In the genomic region with DNA sequence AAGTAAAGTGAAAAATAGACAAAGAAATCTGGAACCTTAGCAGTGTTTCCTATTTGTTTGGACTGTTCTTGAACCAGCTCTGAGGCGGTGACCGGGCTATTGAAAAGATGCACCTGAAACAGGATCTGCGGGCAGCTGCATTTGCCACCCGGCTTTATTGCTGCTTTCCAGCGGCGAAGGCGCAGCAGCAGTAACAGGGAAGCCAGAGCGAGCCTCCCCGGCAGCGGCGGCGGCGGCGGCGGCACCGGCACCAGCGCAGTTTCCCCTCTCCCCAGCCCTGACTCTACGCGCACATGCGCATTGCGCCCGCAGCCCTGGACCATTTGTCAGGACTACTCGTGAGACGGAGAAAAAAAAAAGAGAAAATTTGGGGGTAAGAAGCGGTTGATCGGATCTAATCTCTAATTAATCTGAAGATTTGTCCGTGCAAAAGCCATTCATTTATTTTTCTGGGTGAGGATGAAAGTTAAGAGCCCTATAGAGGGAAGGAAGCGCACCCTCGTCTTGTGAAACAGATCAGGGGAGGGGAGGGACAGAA, we compare ENCODE assay signal across 8 cellular contexts. TPM values are rescaled to one million over a fixed set of nuclear protein-coding genes. Genes with fewer than 3 reads are reported as not detected.
DNase-seq lines count a peak whose midpoint lies in the region; ATAC-seq, FAIRE-seq and TF ChIP-seq lines count a peak whose summit lies in the region.

A gene (plus strand): TSS at position 290 of the 538 bp plus-strand sequence. CDS start 24,119 bp downstream, outside the sequence.

- TF ChIP-seq POLR2A in lower leg skin (IDR thresholded peaks at IDR 0.05): no peak

- peaks cover 13% of the 10 kb centered on the region for H3K4me1 Mint-ChIP-seq in activated CD4-positive, alpha-beta memory T cell treated with anti-CD3 and anti-CD28 coated beads for 36 hours (ENCODE audit: low read depth)

- 0 to 1% methylated on average over 29 of the region's 29 CpGs for WGBS in lower leg skin, 2 donors

- no peaks in the 10 kb centered on the region for H3K9me3 ChIP-seq in duodenal mucosa (ENCODE audit: control insufficient read depth in 1 of 2, low read length in 2 of 2)

- peak; percentile 95 for FAIRE-seq in GM19239 (lab: Jason Lieb, UNC)

- DNase-seq in AG09319 (ENCODE audit: extremely low read depth, low read depth): peak; percentile 49
- peak; percentile 77 for DNase-seq in GM19239 (ENCODE audit: insufficient read length, low spot score)
- peak; percentile 69 for DNase-seq in NCI-H748 treated with DMSO at 0.1 percent for 48 hours (lab: John Stamatoyannopoulos, UW)
- DNase-seq in activated CD4-positive, alpha-beta memory T cell treated with anti-CD3 and anti-CD28 coated beads for 36 hours: peak; percentile 91
- peak; percentile 73 to 97 for DNase-seq in lower leg skin (ENCODE audit: low spot score in 2 of 2)
- DNase-seq in stimulated activated CD4-positive, alpha-beta T cell treated with anti-CD3 and anti-CD28 coated beads, Interleukin-4, amount 100 ng/mL, for 1 hour: peak; percentile 90

- no peaks in the 10 kb centered on the region for H3K9me3 Mint-ChIP-seq in activated CD4-positive, alpha-beta memory T cell treated with anti-CD3 and anti-CD28 coated beads for 36 hours

- peak within 1 kb of the TSS; percentile 79 for H3K27ac Mint-ChIP-seq in activated CD4-positive, alpha-beta memory T cell treated with anti-CD3 and anti-CD28 coated beads for 36 hours

- H3K27me3 ChIP-seq in duodenal mucosa (ENCODE audit: control insufficient read depth in 1 of 2, insufficient read depth in 2 of 2, low read length in 2 of 2): no peaks in the 10 kb centered on the region

- H3K9ac ChIP-seq in duodenal mucosa (ENCODE audit: low read depth in 1 of 2, low read length in 2 of 2): peak within 1 kb of the TSS; percentile 69 to 73

- TF ChIP-seq CTCF in AG09319 (IDR thresholded peaks at IDR 0.05; ENCODE audit: low read depth, low read length) (no peak), lower leg skin (IDR thresholded peaks at IDR 0.05) (no peak)

- H3K4me1 ChIP-seq in duodenal mucosa (ENCODE audit: control insufficient read depth in 1 of 2, insufficient read depth in 2 of 2, low read length in 2 of 2): peaks cover 4 to 5% of the 10 kb centered on the region in 2 donors

- intact Hi-C loops in activated CD4-positive, alpha-beta memory T cell treated with anti-CD3 and anti-CD28 coated beads for 36 hours (cut with micrococcal nuclease): no loop called here
- intact Hi-C loops in lower leg skin (cut with DNase I; ENCODE audit: low total_unique reads): loop anchor here (10.0 kb wide), 1 partner anchor 424 kb away; no protein-coding TSS in a partner anchor

- no peaks in the 10 kb centered on the region for H3K36me3 ChIP-seq in duodenal mucosa (ENCODE audit: control insufficient read depth in 1 of 2, insufficient read depth in 2 of 2, low read length in 2 of 2)

- no peak within 1 kb of the TSS for H3K27ac ChIP-seq in duodenal mucosa (ENCODE audit: low read depth, low read length)

- peak within 1 kb of the TSS; percentile 99 for H3K4me3 Mint-ChIP-seq in activated CD4-positive, alpha-beta memory T cell treated with anti-CD3 and anti-CD28 coated beads for 36 hours

- CTCF ChIA-PET in activated CD4-positive, alpha-beta memory T cell treated with anti-CD3 and anti-CD28 coated beads for 36 hours (lab: Charles Lee): interaction anchor here (1.0 kb wide), 1 partner anchor 83 kb away, joined by 3 read pairs; no protein-coding TSS in a partner anchor

- H3K36me3 Mint-ChIP-seq in activated CD4-positive, alpha-beta memory T cell treated with anti-CD3 and anti-CD28 coated beads for 36 hours: peaks cover 7% of the 10 kb centered on the region

- H3K4me3 ChIP-seq in duodenal mucosa (ENCODE audit: low read depth in 1 of 2, low read length in 2 of 2) (peak within 1 kb of the TSS; percentile 84 to 91), lower leg skin (ENCODE audit: low read depth, poor library complexity, severe bottlenecking) (peak within 1 kb of the TSS; percentile 50)

- ATAC-seq in HG03432 (IDR thresholded peaks at IDR 0.05; ENCODE audit: unreplicated experiment): peak; percentile 66

- POLR2A ChIA-PET in activated CD4-positive, alpha-beta memory T cell treated with anti-CD3 and anti-CD28 coated beads for 36 hours (lab: Charles Lee): interaction anchor here (1.1 to 1.7 kb wide), 2 partner anchors 11 to 13 kb away, joined by 4 read pairs; no protein-coding TSS in a partner anchor

- no peaks in the 10 kb centered on the region for H3K27me3 Mint-ChIP-seq in activated CD4-positive, alpha-beta memory T cell treated with anti-CD3 and anti-CD28 coated beads for 36 hours

RNA-seq across cellular contexts. Expression of the gene that starts here (rescaled TPM):
- 1 to 10 TPM; 5.2 to 7.4 TPM for total RNA-seq in activated CD4-positive, alpha-beta memory T cell treated with anti-CD3 and anti-CD28 coated beads for 36 hours
- 10 to 100 TPM in 1 of 4 donors, 1 to 10 TPM in 3; 4.0 to 10.0 (median 5.9) TPM for total RNA-seq in lower leg skin
